ENCODE assay signal across 1 cellular context in genomic region chr1:89850844-89851410, GRCh38.
TF ChIP-seq lines count a peak whose summit lies in the region.

No MANE protein-coding gene starts in this region.

TF ChIP-seq in WTC11, 78 proteins besides CTCF, POLR2A, EP300 and RAD21 (continued from another document):
- TF ChIP-seq ZNF281 (CRISPR knock-in tag; IDR thresholded peaks at IDR 0.05) (no peak), PRDM15 (CRISPR knock-in tag; IDR thresholded peaks at IDR 0.05) (no peak), ZNF423 (CRISPR knock-in tag; IDR thresholded peaks at IDR 0.05) (no peak), CBFB (CRISPR knock-in tag; IDR thresholded peaks at IDR 0.05; ENCODE audit: low read depth) (no peak), SMAD4 (CRISPR knock-in tag; IDR thresholded peaks at IDR 0.05) (no peak), CREM (CRISPR knock-in tag; IDR thresholded peaks at IDR 0.05) (no peak), FOXK1 (CRISPR knock-in tag; IDR thresholded peaks at IDR 0.05) (no peak), ZNF138 (CRISPR knock-in tag; conservative IDR thresholded peaks at IDR 0.05) (no peak), ZBTB43 (CRISPR knock-in tag; IDR thresholded peaks at IDR 0.05) (no peak), ZNF512 (CRISPR knock-in tag; IDR thresholded peaks at IDR 0.05; ENCODE audit: borderline replicate concordance) (no peak), SOX15 (CRISPR knock-in tag; IDR thresholded peaks at IDR 0.05) (no peak), MYBL2 (CRISPR knock-in tag; IDR thresholded peaks at IDR 0.05) (no peak), PRRX2 (CRISPR knock-in tag; IDR thresholded peaks at IDR 0.05) (no peak), ETV6 (CRISPR knock-in tag; IDR thresholded peaks at IDR 0.05) (no peak), NR3C1 (CRISPR knock-in tag; conservative IDR thresholded peaks at IDR 0.05; ENCODE audit: low read depth) (no peak), ZSCAN18 (CRISPR knock-in tag; IDR thresholded peaks at IDR 0.05) (no peak), EMX1 (CRISPR knock-in tag; IDR thresholded peaks at IDR 0.05) (no peak), ZBTB21 (CRISPR knock-in tag; IDR thresholded peaks at IDR 0.05; ENCODE audit: borderline replicate concordance) (no peak), ZNF396 (CRISPR knock-in tag; IDR thresholded peaks at IDR 0.05; ENCODE audit: borderline replicate concordance) (no peak)
